21 cellular contexts compared by ENCODE assay signal in the genomic region with DNA sequence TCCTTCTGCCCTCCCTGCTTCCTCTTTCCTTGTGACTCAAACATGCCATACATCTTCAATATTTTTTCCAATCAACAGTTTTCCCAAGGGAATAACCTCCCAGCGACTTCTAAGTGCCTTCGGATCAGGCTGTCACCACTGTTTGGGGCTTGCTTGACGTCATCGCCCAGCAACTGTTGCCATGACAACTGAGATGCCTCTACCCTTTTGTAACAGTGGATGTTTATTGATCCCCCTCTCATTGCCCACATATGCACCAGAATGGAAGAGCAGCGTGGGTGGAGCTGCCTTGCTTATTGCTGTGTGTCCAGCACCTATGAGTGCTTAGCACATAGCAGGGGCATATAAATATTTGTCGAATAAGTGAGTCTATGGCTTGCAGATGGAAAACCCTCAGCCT. TPM values are rescaled to one million over a fixed set of nuclear protein-coding genes. Genes with fewer than 3 reads are reported as not detected.
DNase-seq lines count a peak whose midpoint lies in the region; ATAC-seq lines count a peak whose summit lies in the region.
"Had no signal": no experiment of that assay in that cellular context is flagged by ENCODE, and none has a peak within 500 bp of the region (broad histone marks: within the 10 kb centered on the region; RNA-seq: fewer than 3 reads in every experiment).

No MANE protein-coding gene starts in this region.

- H3K9ac ChIP-seq in NT2/D1 (ENCODE audit: insufficient read length, low read depth) = no peak overlapping the region

- no peaks in the 10 kb centered on the region for H3K9me3 ChIP-seq in NT2/D1 (ENCODE audit: insufficient read depth, low read length)
- H3K9me3 ChIP-seq: pancreas had no signal

- no peaks in the 10 kb centered on the region for H3K36me3 Mint-ChIP-seq in effector memory CD8-positive, alpha-beta T cell (ENCODE audit: insufficient read depth)

- H3K27me3 Mint-ChIP-seq in effector memory CD8-positive, alpha-beta T cell = peaks cover 12 to 43% of the 10 kb centered on the region in 2 donors
- H3K27me3 Mint-ChIP-seq: activated CD4-positive, alpha-beta T cell treated with anti-CD3 and anti-CD28 coated beads, Interleukin-2, amount 10 ng/mL, durations not matched to agents 7 days and 5 days had no signal

- H3K4me3 Mint-ChIP-seq in effector memory CD8-positive, alpha-beta T cell = no peak overlapping the region
- H3K4me3 Mint-ChIP-seq: activated CD4-positive, alpha-beta T cell treated with anti-CD3 and anti-CD28 coated beads, Interleukin-2, amount 10 ng/mL, durations not matched to agents 7 days and 5 days; activated T-helper 17 cell treated with anti-CD3 and anti-CD28 coated beads, Interleukin-2, amount 50 U/mL, for 72 hours had no signal

- no peak overlapping the region for H3K27ac Mint-ChIP-seq in effector memory CD8-positive, alpha-beta T cell
- H3K27ac Mint-ChIP-seq: activated CD4-positive, alpha-beta T cell treated with anti-CD3 and anti-CD28 coated beads, Interleukin-2, amount 10 ng/mL, durations not matched to agents 7 days and 5 days; activated T-helper 17 cell treated with anti-CD3 and anti-CD28 coated beads, Interleukin-2, amount 50 U/mL, for 72 hours had no signal

- no peak for ATAC-seq in effector memory CD8-positive, alpha-beta T cell (replicated peaks)
- ATAC-seq: activated T-helper 17 cell treated with anti-CD3 and anti-CD28 coated beads, Interleukin-2, amount 50 U/mL, for 72 hours; body of pancreas; pancreas had no signal

- H3K4me3 ChIP-seq in NT2/D1 (ENCODE audit: insufficient read length, low read depth) = no peak overlapping the region
- H3K4me3 ChIP-seq: body of pancreas, pancreas had no signal

- peaks cover 6 to 7% of the 10 kb centered on the region in 2 donors for H3K9me3 Mint-ChIP-seq in effector memory CD8-positive, alpha-beta T cell
- H3K9me3 Mint-ChIP-seq: activated CD4-positive, alpha-beta T cell treated with anti-CD3 and anti-CD28 coated beads, Interleukin-2, amount 10 ng/mL, durations not matched to agents 7 days and 5 days had no signal

- H3K4me1 Mint-ChIP-seq in effector memory CD8-positive, alpha-beta T cell (ENCODE audit: low read depth in 2 of 2) = no peaks in the 10 kb centered on the region
- H3K4me1 Mint-ChIP-seq: activated CD4-positive, alpha-beta T cell treated with anti-CD3 and anti-CD28 coated beads, Interleukin-2, amount 10 ng/mL, durations not matched to agents 7 days and 5 days; activated T-helper 17 cell treated with anti-CD3 and anti-CD28 coated beads, Interleukin-2, amount 50 U/mL, for 72 hours had no signal

- H3K36me3 ChIP-seq in NT2/D1 (ENCODE audit: insufficient read depth, insufficient read length, low read length) = no peaks in the 10 kb centered on the region
- H3K36me3 ChIP-seq: pancreas had no signal

- DNase-seq in NCI-H146 (lab: John Stamatoyannopoulos, UW) = peak; percentile 40
- no peak for DNase-seq in NCI-H146 treated with DMSO at 0.1 percent for 48 hours (lab: John Stamatoyannopoulos, UW; ENCODE audit: unreplicated experiment)
- peak; percentile 55 for DNase-seq in NT2/D1 (ENCODE audit: low read depth, low spot score)
- DNase-seq in fibroblast of peridontal ligament (ENCODE audit: extremely low read depth) = peak; percentile 9
- peak; percentile 8 for DNase-seq in renal cortical epithelial cell (ENCODE audit: low read depth)
- no peak for DNase-seq in MV-4-11 (lab: John Stamatoyannopoulos, UW)
- no peak for DNase-seq in effector memory CD8-positive, alpha-beta T cell
- DNase-seq in HuH-7 (ENCODE audit: low spot score) = no peak
- DNase-seq: ACHN; activated CD4-positive, alpha-beta T cell treated with anti-CD3 and anti-CD28 coated beads, Interleukin-2, amount 10 ng/mL, durations not matched to agents 7 days and 5 days; body of pancreas; DMS79 treated with DMSO at 0.1 percent for 48 hours; hippocampal formation; NCI-H2029; OCI-M1; pancreas; stimulated activated CD8-positive, alpha-beta memory T cell treated with anti-CD3 and anti-CD28 coated beads, Interleukin-4, amount 100 ng/mL, for 48 hours had no signal

- H3K27me3 ChIP-seq in NT2/D1 (ENCODE audit: insufficient read depth, insufficient read length) = no peaks in the 10 kb centered on the region
- H3K27me3 ChIP-seq: body of pancreas, pancreas had no signal

- no peaks in the 10 kb centered on the region for H3K4me1 ChIP-seq in NT2/D1 (ENCODE audit: insufficient read depth, insufficient read length)
- H3K4me1 ChIP-seq: body of pancreas, pancreas had no signal

RNA-seq across cellular contexts. Expression of gene FFAR4, which starts 14.4 kb away (rescaled TPM):
- total RNA-seq in renal cortical epithelial cell = not detected in 2 replicates
- total RNA-seq: activated CD4-positive, alpha-beta T cell treated with anti-CD3 and anti-CD28 coated beads, Interleukin-2, amount 10 ng/mL, durations not matched to agents 7 days and 5 days; activated T-helper 17 cell treated with anti-CD3 and anti-CD28 coated beads, Interleukin-2, amount 50 U/mL, for 72 hours; endothelial cell of umbilical vein; lung microvascular endothelial cell had no signal

RNA-seq across cellular contexts. Expression of gene RBP4, which starts 20.2 kb away (rescaled TPM):
- 2.1 and 5.8 TPM in 2 replicates for total RNA-seq in renal cortical epithelial cell
- total RNA-seq: activated CD4-positive, alpha-beta T cell treated with anti-CD3 and anti-CD28 coated beads, Interleukin-2, amount 10 ng/mL, durations not matched to agents 7 days and 5 days; activated T-helper 17 cell treated with anti-CD3 and anti-CD28 coated beads, Interleukin-2, amount 50 U/mL, for 72 hours; endothelial cell of umbilical vein; lung microvascular endothelial cell had no signal

RNA-seq across cellular contexts. Expression of gene PDE6C, which starts 31.5 kb away (rescaled TPM):
- total RNA-seq in renal cortical epithelial cell = not detected in 2 replicates
- total RNA-seq: activated CD4-positive, alpha-beta T cell treated with anti-CD3 and anti-CD28 coated beads, Interleukin-2, amount 10 ng/mL, durations not matched to agents 7 days and 5 days; activated T-helper 17 cell treated with anti-CD3 and anti-CD28 coated beads, Interleukin-2, amount 50 U/mL, for 72 hours; body of pancreas; endothelial cell of umbilical vein; lung microvascular endothelial cell; pancreas; urinary bladder had no signal

Comparison
In these comparisons a context has a peak if more than half of its experiments do, and no peak if none do; other contexts are left out.
1. DNase-seq: peak in NCI-H146 (single experiment), NT2/D1 (single experiment), fibroblast of peridontal ligament (single experiment) and renal cortical epithelial cell (single experiment); none in NCI-H146 treated with DMSO at 0.1 percent for 48 hours (single experiment), MV-4-11 (single experiment), effector memory CD8-positive, alpha-beta T cell (0 of 3) and HuH-7 (single experiment).